Comparison of ENCODE assay signal across 8 cellular contexts in genomic region chr6:35342258-35343091, GRCh38. TPM values are rescaled to one million over a fixed set of nuclear protein-coding genes. Genes with fewer than 3 reads are reported as not detected.
DNase-seq lines count a peak whose midpoint lies in the region; ATAC-seq, FAIRE-seq and TF ChIP-seq lines count a peak whose summit lies in the region.

TSS of gene PPARD (plus strand) at chr6:35342558. CDS start at chr6:35411088, 68,530 bp downstream.

- H3K9me3 Mint-ChIP-seq in progenitor cell of endocrine pancreas (ENCODE audit: low read depth), result peaks cover 3% of the 10 kb centered on the region

- WGBS in adipose tissue, 3 donors, result 0 to 1% (median 0%) methylated on average over 50 to 77 of the region's 77 CpGs
- 1% methylated on average over 75 to 77 of the region's 77 CpGs for WGBS in heart right ventricle, 2 donors
- WGBS in urinary bladder, result under 1% methylated on average over 77 of the region's 77 CpGs

- peak within 1 kb of the TSS; percentile 90 for H3K4me3 Mint-ChIP-seq in progenitor cell of endocrine pancreas (ENCODE audit: low read depth)

- peaks cover 10% of the 10 kb centered on the region for H3K4me1 Mint-ChIP-seq in progenitor cell of endocrine pancreas (ENCODE audit: low read depth)

- TF ChIP-seq CTCF in heart right ventricle (IDR thresholded peaks at IDR 0.05) (peak; percentile 97 to 99 (median 98)), progenitor cell of endocrine pancreas (IDR thresholded peaks at IDR 0.05; ENCODE audit: unreplicated experiment) (peak; percentile 92)

- H3K4me3 ChIP-seq in heart right ventricle (peak within 1 kb of the TSS; percentile 50 to 99 (median 94)), urinary bladder (ENCODE audit: low read depth, low read length) (peak within 1 kb of the TSS; percentile 78)

- intact Hi-C loops in heart right ventricle (cut with DNase I), result loop anchor here (1.0 to 10.0 kb wide), 11 partner anchors 45 to 126 kb away; partner anchors contain the start of genes RPL10A (in 6 of the 10), DEF6 (in 1 of the 10) and FANCE (in 1 of the 10)

- TF ChIP-seq POLR2A in GM12891 (IDR thresholded peaks at IDR 0.05; ENCODE audit: low read depth, low read length), result no peak

- no peaks in the 10 kb centered on the region for H3K36me3 Mint-ChIP-seq in progenitor cell of endocrine pancreas (ENCODE audit: insufficient read depth)

- peak; percentile 95 for FAIRE-seq in GM12891 (lab: Jason Lieb, UNC)

- H3K4me1 ChIP-seq in heart right ventricle (peaks cover 0 to 29% (median 17%) of the 10 kb centered on the region in 9 donors), urinary bladder (ENCODE audit: insufficient read depth) (peaks cover 1% of the 10 kb centered on the region)

- H3K27ac ChIP-seq in adipose tissue (ENCODE audit: low read depth, low read length) (peak within 1 kb of the TSS; percentile 63), heart right ventricle (peak within 1 kb of the TSS in 9 of 10 donors; percentile 81 to 96 (median 93)), urinary bladder (ENCODE audit: low read depth) (peak within 1 kb of the TSS; percentile 90)

- peaks cover 0 to 31% (median 0%) of the 10 kb centered on the region in 9 donors for H3K36me3 ChIP-seq in heart right ventricle
- H3K36me3 ChIP-seq in urinary bladder (ENCODE audit: insufficient read depth), result no peaks in the 10 kb centered on the region

- ATAC-seq in HG02840 (IDR thresholded peaks at IDR 0.05; ENCODE audit: low FRiP score, unreplicated experiment), result peak; percentile 98
- ATAC-seq in heart right ventricle, result peak; percentile 99 to 100 (median 100)

- peaks cover 0 to 6% (median 0%) of the 10 kb centered on the region in 7 donors for H3K27me3 ChIP-seq in heart right ventricle

- no peaks in the 10 kb centered on the region for H3K9me3 ChIP-seq in heart right ventricle

- H3K27me3 Mint-ChIP-seq in progenitor cell of endocrine pancreas, result peaks cover 8% of the 10 kb centered on the region

- H3K27ac Mint-ChIP-seq in progenitor cell of endocrine pancreas, result peak within 1 kb of the TSS; percentile 94

- DNase-seq in GM12891 (ENCODE audit: insufficient read length, low spot score), result peak; percentile 99
- DNase-seq in NCI-H1436 (lab: John Stamatoyannopoulos, UW), result peak; percentile 95
- peak; percentile 96 for DNase-seq in T follicular helper cell (ENCODE audit: low read depth)
- peak; percentile 99 for DNase-seq in heart right ventricle
- peak; percentile 100 for DNase-seq in progenitor cell of endocrine pancreas (ENCODE audit: low spot score, unreplicated experiment)

TF ChIP-seq in GM12891, 5 proteins besides CTCF, POLR2A, EP300 and RAD21:
- TF ChIP-seq POU2F2 (IDR thresholded peaks at IDR 0.05; ENCODE audit: low read depth, low read length) (no peak), TAF1 (IDR thresholded peaks at IDR 0.05; ENCODE audit: low read depth, low read length) (0 out of 2 replicates have a peak, but pooled peaks have one; percentile 39), PAX5 (IDR thresholded peaks at IDR 0.05; ENCODE audit: insufficient read depth, low read length, severe bottlenecking) (peak; percentile 2)

RNA-seq across cellular contexts. Expression of gene PPARD, which starts in this region (rescaled TPM):
- polyA plus RNA-seq in GM12891 (2012; ENCODE audit: low read depth, missing spikeins), result 7.4 TPM
- polyA plus RNA-seq in adipose tissue (10 to 100 TPM in 2 of 3 donors, 1 to 10 TPM in 1; 5.9 to 22.9 (median 14.3) TPM), heart right ventricle (10 to 100 TPM; 13.5 to 15.3 TPM), urinary bladder (30.1 TPM)
- total RNA-seq in heart right ventricle (10 to 100 TPM; 12.9 to 21.0 (median 13.9) TPM), progenitor cell of endocrine pancreas (13.9 and 14.0 TPM in 2 replicates), urinary bladder (5.8 TPM)

Comparison
In these comparisons a context has a peak if more than half of its experiments do, and no peak if none do; other contexts are left out.
1. Peak in every context shown above with its lines: DNase-seq, ATAC-seq, H3K4me3 ChIP-seq and H3K27ac ChIP-seq.